14 cellular contexts compared by ENCODE assay signal in the genomic region with DNA sequence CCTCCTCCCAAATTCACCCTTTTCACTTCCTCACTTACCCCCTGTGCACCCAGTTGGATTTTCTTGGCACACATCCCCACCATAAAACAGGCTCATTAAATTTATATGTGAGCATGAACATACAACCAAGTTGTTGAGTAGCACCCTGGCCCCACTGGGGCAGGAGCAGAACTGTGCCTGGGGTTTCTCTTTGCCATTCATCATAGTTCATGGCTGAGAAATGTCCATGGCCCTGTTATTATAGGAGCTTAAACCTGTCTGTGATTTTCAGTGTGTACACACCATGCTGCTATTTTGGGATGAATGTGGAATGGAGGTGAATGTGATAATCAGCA.
DNase-seq lines count a peak whose midpoint lies in the region; ATAC-seq and TF ChIP-seq lines count a peak whose summit lies in the region.
"Had no signal": no experiment of that assay in that cellular context is flagged by ENCODE, and none has a peak within 500 bp of the region (broad histone marks: within the 10 kb centered on the region; RNA-seq: fewer than 3 reads in every experiment).

No MANE protein-coding gene starts in this region.

- H3K4me3 Mint-ChIP-seq in endodermal cell, result no peak overlapping the region
- H3K4me3 Mint-ChIP-seq in progenitor cell of endocrine pancreas (ENCODE audit: low read depth), result no peak overlapping the region
- H3K4me3 Mint-ChIP-seq: IgD-negative memory B cell had no signal

- H3K27me3 ChIP-seq in HUES6 (ENCODE audit: control insufficient read depth, insufficient read depth, low read length) (no peaks in the 10 kb centered on the region), endodermal cell (ENCODE audit: control insufficient read depth, insufficient read depth, low read length, poor library complexity, severe bottlenecking) (peaks cover 6% of the 10 kb centered on the region)

- H3K9ac ChIP-seq in HUES6 (ENCODE audit: low read length) (peak overlapping the region; percentile 47), endodermal cell (ENCODE audit: extremely low read depth, low read length, poor library complexity, severe bottlenecking) (no peak overlapping the region)

- no peaks in the 10 kb centered on the region for H3K36me3 ChIP-seq in HUES6 (ENCODE audit: control insufficient read depth, insufficient read depth, low read length)
- no peaks in the 10 kb centered on the region for H3K36me3 ChIP-seq in endodermal cell (ENCODE audit: control insufficient read depth, insufficient read depth, low read length)

- peaks cover 13% of the 10 kb centered on the region for H3K27me3 Mint-ChIP-seq in endodermal cell (ENCODE audit: insufficient read depth)
- peaks cover 41% of the 10 kb centered on the region for H3K27me3 Mint-ChIP-seq in progenitor cell of endocrine pancreas

- no peak for DNase-seq in endodermal cell
- no peak for DNase-seq in progenitor cell of endocrine pancreas (ENCODE audit: low spot score, unreplicated experiment)
- DNase-seq in iPS-NIHi7 (ENCODE audit: extremely low spot score), result no peak
- no peak for DNase-seq in NCI-H2227 (lab: John Stamatoyannopoulos, UW; ENCODE audit: unreplicated experiment)
- DNase-seq: C1 segment of cervical spinal cord, COR-L47, HCEC 1CT, NCI-H1436 treated with DMSO at 0.1 percent for 48 hours, NCI-H446 treated with DMSO at 0.1 percent for 48 hours, NCI-H82 had no signal

- H3K36me3 Mint-ChIP-seq in endodermal cell (ENCODE audit: low read depth), result peaks cover 2% of the 10 kb centered on the region
- no peaks in the 10 kb centered on the region for H3K36me3 Mint-ChIP-seq in progenitor cell of endocrine pancreas (ENCODE audit: insufficient read depth)
- H3K36me3 Mint-ChIP-seq: IgD-negative memory B cell had no signal

- H3K27ac ChIP-seq in C4-2B (peak overlapping the region; percentile 87), HUES6 (ENCODE audit: low read depth, low read length) (peak overlapping the region; percentile 10; the same call in 1 of the 2 replicates), endodermal cell (ENCODE audit: low read depth, low read length) (peak overlapping the region; percentile 85)

- H3K9me3 Mint-ChIP-seq in endodermal cell (peaks cover 2% of the 10 kb centered on the region), progenitor cell of endocrine pancreas (ENCODE audit: low read depth) (no peaks in the 10 kb centered on the region)

- no peak for ATAC-seq in HG03196 (IDR thresholded peaks at IDR 0.05; ENCODE audit: unreplicated experiment)

- H3K9me3 ChIP-seq in HUES6 (ENCODE audit: control insufficient read depth, insufficient read depth, low read depth, low read length), result peaks cover 4% of the 10 kb centered on the region
- peaks cover 2% of the 10 kb centered on the region for H3K9me3 ChIP-seq in endodermal cell (ENCODE audit: control insufficient read depth, low read length)

- H3K4me3 ChIP-seq in HUES6 (ENCODE audit: low read depth, low read length) (no peak overlapping the region), endodermal cell (ENCODE audit: low read length) (no peak overlapping the region)

- H3K27ac Mint-ChIP-seq in endodermal cell (no peak overlapping the region), progenitor cell of endocrine pancreas (peak overlapping the region; percentile 63)
- H3K27ac Mint-ChIP-seq: IgD-negative memory B cell had no signal

- peaks cover 26% of the 10 kb centered on the region; the same call in 1 of the 2 replicates for H3K4me1 ChIP-seq in HUES6 (ENCODE audit: control insufficient read depth, insufficient read depth, low read length)
- H3K4me1 ChIP-seq in endodermal cell (ENCODE audit: control insufficient read depth, insufficient read depth, low read length), result no peaks in the 10 kb centered on the region

- TF ChIP-seq CTCF in C4-2B (conservative IDR thresholded peaks at IDR 0.05) (no peak), endodermal cell (conservative IDR thresholded peaks at IDR 0.05) (no peak), progenitor cell of endocrine pancreas (IDR thresholded peaks at IDR 0.05; ENCODE audit: unreplicated experiment) (no peak)

- H3K4me1 Mint-ChIP-seq in endodermal cell (peaks cover 11% of the 10 kb centered on the region), progenitor cell of endocrine pancreas (ENCODE audit: low read depth) (peaks cover 35% of the 10 kb centered on the region)
- H3K4me1 Mint-ChIP-seq: IgD-negative memory B cell had no signal

Comparison
In these comparisons a context has a peak if more than half of its experiments do, and no peak if none do; other contexts are left out.
1. H3K27ac ChIP-seq: peak in every context shown above with its lines; median percentile 87 in C4-2B; 85 in endodermal cell; 10 in HUES6.